ENCODE assay signal across 1 cellular context in genomic region chr20:51541189-51542032, GRCh38.
TF ChIP-seq lines count a peak whose summit lies in the region.

No MANE protein-coding gene starts in this region.

TF ChIP-seq in K562, 482 proteins besides CTCF, POLR2A, EP300 and RAD21 (continued from another document and continues in another):
- TF ChIP-seq CUX1 (CRISPR knock-in tag; IDR thresholded peaks at IDR 0.05) = no peak
- no peak for TF ChIP-seq HOMEZ (CRISPR knock-in tag; IDR thresholded peaks at IDR 0.05)
- TF ChIP-seq DMBX1 (CRISPR knock-in tag; IDR thresholded peaks at IDR 0.05; ENCODE audit: borderline replicate concordance) = no peak
- peak; percentile 39 to 47 for TF ChIP-seq E2F6 (IDR thresholded peaks at IDR 0.05; ENCODE audit: borderline replicate concordance in 1 of 2, extremely low read depth in 1 of 2, insufficient read depth in 1 of 2, insufficient read length in 1 of 2, low read depth in 1 of 2, low read length in 1 of 2, poor library complexity in 1 of 2, severe bottlenecking in 1 of 2)
- no peak for TF ChIP-seq BCLAF1 (IDR thresholded peaks at IDR 0.05; ENCODE audit: borderline replicate concordance in 1 of 2, control insufficient read depth in 1 of 2, low read depth in 2 of 2, low read length in 1 of 2)
- no peak for TF ChIP-seq PTBP1 (IDR thresholded peaks at IDR 0.05; ENCODE audit: low read depth, low read length)
- TF ChIP-seq ATF4 (CRISPR knock-in tag; IDR thresholded peaks at IDR 0.05) = no peak
- no peak for TF ChIP-seq RFX5 (IDR thresholded peaks at IDR 0.05; ENCODE audit: low read depth, low read length)
- TF ChIP-seq SMAD2 (IDR thresholded peaks at IDR 0.05; ENCODE audit: low read depth, low read length) = no peak
- TF ChIP-seq NFIC (IDR thresholded peaks at IDR 0.05) = no peak; the same call in 1 of the 2 replicates
- no peak for TF ChIP-seq AFF4 (CRISPR knock-in tag; IDR thresholded peaks at IDR 0.05)
- no peak for TF ChIP-seq ZZZ3 (IDR thresholded peaks at IDR 0.05)
- TF ChIP-seq CREM (IDR thresholded peaks at IDR 0.05; ENCODE audit: low read depth) = peak; percentile 75
- TF ChIP-seq GTF3C2 (IDR thresholded peaks at IDR 0.05; ENCODE audit: borderline replicate concordance, extremely low read depth, insufficient read length) = no peak
- no peak for TF ChIP-seq ZNF224 (CRISPR knock-in tag; IDR thresholded peaks at IDR 0.05)
- TF ChIP-seq TOE1 (IDR thresholded peaks at IDR 0.05; ENCODE audit: borderline replicate concordance) = peak; percentile 60; the same call in 1 of the 2 replicates
- TF ChIP-seq TOE1 (CRISPR knock-in tag; IDR thresholded peaks at IDR 0.05; ENCODE audit: borderline replicate concordance, low read depth) = no peak
- no peak for TF ChIP-seq ETV1 (tag; conservative IDR thresholded peaks at IDR 0.05; ENCODE audit: low read depth)
- no peak for TF ChIP-seq MXD1 (CRISPR knock-in tag; IDR thresholded peaks at IDR 0.05; ENCODE audit: borderline replicate concordance, poor library complexity, severe bottlenecking)
- TF ChIP-seq CBX1 (IDR thresholded peaks at IDR 0.05; ENCODE audit: low read depth) = no peak
- TF ChIP-seq HMGXB4 (CRISPR knock-in tag; IDR thresholded peaks at IDR 0.05) = no peak
- no peak for TF ChIP-seq DLX4 (CRISPR knock-in tag; IDR thresholded peaks at IDR 0.05)
- TF ChIP-seq KAT8 (IDR thresholded peaks at IDR 0.05; ENCODE audit: low read depth) = no peak
- no peak for TF ChIP-seq BACH1 (tag; IDR thresholded peaks at IDR 0.05)
- no peak for TF ChIP-seq NR2F6 (CRISPR knock-in tag; IDR thresholded peaks at IDR 0.05)
- TF ChIP-seq GMEB1 (CRISPR knock-in tag; IDR thresholded peaks at IDR 0.05) = no peak
- no peak for TF ChIP-seq SIRT6 (IDR thresholded peaks at IDR 0.05; ENCODE audit: low read depth, low read length)
- no peak for TF ChIP-seq BRF2 (IDR thresholded peaks at IDR 0.05; ENCODE audit: borderline replicate concordance, insufficient read depth, insufficient read length)
